ENCODE assay signal across 11 cellular contexts in genomic region chr20:32132911-32133549, GRCh38. TPM values are rescaled to one million over a fixed set of nuclear protein-coding genes. Genes with fewer than 3 reads are reported as not detected.
DNase-seq lines count a peak whose midpoint lies in the region; ATAC-seq and TF ChIP-seq lines count a peak whose summit lies in the region.
"Had no signal": no experiment of that assay in that cellular context is flagged by ENCODE, and none has a peak within 500 bp of the region (broad histone marks: within the 10 kb centered on the region; RNA-seq: fewer than 3 reads in every experiment).

No MANE protein-coding gene starts in this region.

- H3K27ac ChIP-seq in gastroesophageal sphincter (no peak overlapping the region), body of pancreas (no peak overlapping the region)
- no peak overlapping the region for H3K27ac ChIP-seq in CD4-positive, alpha-beta T cell (ENCODE audit: low read depth, low read length)

- no peak overlapping the region for H3K4me3 ChIP-seq in gastroesophageal sphincter
- H3K4me3 ChIP-seq in body of pancreas: no peak overlapping the region
- H3K4me3 ChIP-seq: MG63 had no signal

- intact Hi-C loops in body of pancreas (cut with DNase I): no loop called here
- intact Hi-C loops in CD4-positive, alpha-beta T cell (cut with DNase I, micrococcal nuclease): no loop called here

- no peak for TF ChIP-seq CTCF in gastroesophageal sphincter (IDR thresholded peaks at IDR 0.05)
- no peak for TF ChIP-seq CTCF in body of pancreas (IDR thresholded peaks at IDR 0.05)
- TF ChIP-seq CTCF in CD4-positive, alpha-beta T cell (IDR thresholded peaks at IDR 0.05): no peak

- H3K36me3 ChIP-seq in gastroesophageal sphincter (peaks cover 0 to 50% of the 10 kb centered on the region in 2 donors), body of pancreas (replicated peaks in 1 of 2; ENCODE audit: insufficient read depth in 1 of 2, low read depth in 2 of 2) (peaks cover 0 to 7% of the 10 kb centered on the region in 2 donors)

- DNase-seq in memory B cell (ENCODE audit: low spot score in 2 of 2) (no peak), body of pancreas (no peak)
- no peak for DNase-seq in CD4-positive, alpha-beta T cell
- DNase-seq: activated effector memory CD4-positive, alpha-beta T cell treated with Interleukin-2 at 50 U/mL for 16 hours; Calu3; MG63 had no signal

- H3K4me3 Mint-ChIP-seq in memory B cell: no peak overlapping the region
- H3K4me3 Mint-ChIP-seq in CD4-positive, alpha-beta T cell: no peak overlapping the region
- H3K4me3 Mint-ChIP-seq: stimulated activated naive CD8-positive, alpha-beta T cell treated with anti-CD3 and anti-CD28 coated beads, Interleukin-15, Interleukin-2, amounts not matched to agents 100 ng/mL and 50 ng/mL, for 24 hours had no signal

- no peaks in the 10 kb centered on the region for H3K9me3 Mint-ChIP-seq in memory B cell
- H3K9me3 Mint-ChIP-seq in CD4-positive, alpha-beta T cell: no peaks in the 10 kb centered on the region
- H3K9me3 Mint-ChIP-seq: stimulated activated naive CD8-positive, alpha-beta T cell treated with anti-CD3 and anti-CD28 coated beads, Interleukin-15, Interleukin-2, amounts not matched to agents 100 ng/mL and 50 ng/mL, for 24 hours had no signal

- POLR2A ChIA-PET in CD4-positive, alpha-beta T cell (lab: Charles Lee): no interaction called here

- CTCF ChIA-PET in CD4-positive, alpha-beta T cell (lab: Charles Lee): no interaction called here

- no peak for TF ChIP-seq POLR2A in gastroesophageal sphincter (IDR thresholded peaks at IDR 0.05)
- no peak for TF ChIP-seq POLR2A in body of pancreas (IDR thresholded peaks at IDR 0.05)

- H3K27me3 ChIP-seq in gastroesophageal sphincter: no peaks in the 10 kb centered on the region
- H3K27me3 ChIP-seq in body of pancreas: no peaks in the 10 kb centered on the region
- no peaks in the 10 kb centered on the region for H3K27me3 ChIP-seq in CD4-positive, alpha-beta T cell (ENCODE audit: control insufficient read depth, insufficient read depth, low read length)
- H3K27me3 ChIP-seq: MG63 had no signal

- 92 to 100% methylated on average over 4 to 9 of the region's 10 CpGs for WGBS in gastroesophageal sphincter (ENCODE audit: low coverage in 1 of 2), 2 donors
- 94 to 98% methylated on average over 10 of the region's 10 CpGs for WGBS in body of pancreas, 2 donors

- TF ChIP-seq EP300 in gastroesophageal sphincter (IDR thresholded peaks at IDR 0.05): no peak

- peaks cover 0 to 9% (median 0%) of the 10 kb centered on the region in 3 donors for H3K4me1 ChIP-seq in gastroesophageal sphincter
- no peaks in the 10 kb centered on the region for H3K4me1 ChIP-seq in body of pancreas

- H3K27ac Mint-ChIP-seq in memory B cell: peak overlapping the region; percentile 36
- no peak overlapping the region for H3K27ac Mint-ChIP-seq in CD4-positive, alpha-beta T cell
- H3K27ac Mint-ChIP-seq: stimulated activated naive CD8-positive, alpha-beta T cell treated with anti-CD3 and anti-CD28 coated beads, Interleukin-15, Interleukin-2, amounts not matched to agents 100 ng/mL and 50 ng/mL, for 24 hours had no signal

- H3K27me3 Mint-ChIP-seq in memory B cell: no peaks in the 10 kb centered on the region
- H3K27me3 Mint-ChIP-seq in CD4-positive, alpha-beta T cell: no peaks in the 10 kb centered on the region
- H3K27me3 Mint-ChIP-seq: stimulated activated naive CD8-positive, alpha-beta T cell treated with anti-CD3 and anti-CD28 coated beads, Interleukin-15, Interleukin-2, amounts not matched to agents 100 ng/mL and 50 ng/mL, for 24 hours had no signal

- H3K9me3 ChIP-seq in gastroesophageal sphincter: no peaks in the 10 kb centered on the region
- H3K9me3 ChIP-seq in body of pancreas: no peaks in the 10 kb centered on the region
- no peaks in the 10 kb centered on the region for H3K9me3 ChIP-seq in CD4-positive, alpha-beta T cell (ENCODE audit: control insufficient read depth, low read length)
- H3K9me3 ChIP-seq: MG63 had no signal

- H3K4me1 Mint-ChIP-seq in memory B cell: peaks cover 29% of the 10 kb centered on the region
- peaks cover 16% of the 10 kb centered on the region for H3K4me1 Mint-ChIP-seq in CD4-positive, alpha-beta T cell (ENCODE audit: low read depth)

- H3K36me3 Mint-ChIP-seq in memory B cell: peaks cover 21% of the 10 kb centered on the region
- H3K36me3 Mint-ChIP-seq in CD4-positive, alpha-beta T cell (ENCODE audit: low read depth): peaks cover 57% of the 10 kb centered on the region

- ATAC-seq in GM19023 (IDR thresholded peaks at IDR 0.05; ENCODE audit: unreplicated experiment): peak; percentile 93
- ATAC-seq in GM21529 (IDR thresholded peaks at IDR 0.05; ENCODE audit: unreplicated experiment): peak; percentile 73
- peak; percentile 91 for ATAC-seq in HG03095 (IDR thresholded peaks at IDR 0.05; ENCODE audit: unreplicated experiment)
- ATAC-seq in memory B cell (ENCODE audit: low read depth): no peak
- ATAC-seq in gastroesophageal sphincter: no peak
- no peak for ATAC-seq in body of pancreas
- no peak for ATAC-seq in CD4-positive, alpha-beta T cell (ENCODE audit: poor library complexity)

RNA-seq across cellular contexts. Expression of gene TM9SF4, which starts 23.5 kb away (rescaled TPM):
- total RNA-seq in gastroesophageal sphincter: 10 to 100 TPM; 20.7 to 32.6 (median 22.9) TPM
- 10 to 100 TPM; 16.9 to 27.0 TPM for total RNA-seq in body of pancreas
- 10 to 100 TPM; 22.4 to 24.5 TPM for total RNA-seq in CD4-positive, alpha-beta T cell

Comparison
In these comparisons a context has a peak if more than half of its experiments do, and no peak if none do; other contexts are left out.
1. ATAC-seq: peak in GM19023 (single experiment), GM21529 (single experiment) and HG03095 (single experiment); none in memory B cell (single experiment), gastroesophageal sphincter (single experiment), body of pancreas (single experiment) and CD4-positive, alpha-beta T cell (single experiment).